13 cellular contexts compared by ENCODE assay signal in genomic region chr1:16111771-16112557, GRCh38. TPM values are rescaled to one million over a fixed set of nuclear protein-coding genes. Genes with fewer than 3 reads are reported as not detected.
DNase-seq lines count a peak whose midpoint lies in the region; FAIRE-seq and TF ChIP-seq lines count a peak whose summit lies in the region.
"Had no signal": no experiment of that assay in that cellular context is flagged by ENCODE, and none has a peak within 500 bp of the region (broad histone marks: within the 10 kb centered on the region; RNA-seq: fewer than 3 reads in every experiment).

No MANE protein-coding gene starts in this region.

- peak overlapping the region; percentile 35 for H2BK12ac ChIP-seq in neuronal stem cell (ENCODE audit: low read length)

- H2AK5ac ChIP-seq in neuronal stem cell (ENCODE audit: low read depth, low read length): peak overlapping the region; percentile 97

- DNase-seq in Calu3 (no peak), RWPE1 (ENCODE audit: low spot score) (no peak), glutamatergic neuron (peak; percentile 56), neuronal stem cell (ENCODE audit: low spot score) (no peak), T1000 (lab: John Stamatoyannopoulos, UW) (no peak), hypothalamus (lab: John Stamatoyannopoulos, UW) (no peak), activated T-cell treated with anti-CD3 and anti-CD28 coated beads for 4 hours (no peak), GM12892 (ENCODE audit: insufficient read length) (no peak)
- DNase-seq: CD4-positive, CD25-positive, alpha-beta regulatory T cell; NCI-H510A had no signal

- peak overlapping the region; percentile 72 for H4K8ac ChIP-seq in neuronal stem cell (ENCODE audit: low read depth, low read length)

- peak overlapping the region; percentile 92 for H3K18ac ChIP-seq in neuronal stem cell (ENCODE audit: low read length)

- no peak for TF ChIP-seq CTCF in Calu3 (IDR thresholded peaks at IDR 0.05; ENCODE audit: unreplicated experiment)
- no peak for TF ChIP-seq CTCF in RWPE1 (conservative IDR thresholded peaks at IDR 0.05; ENCODE audit: low read depth)
- TF ChIP-seq CTCF in glutamatergic neuron (IDR thresholded peaks at IDR 0.05; ENCODE audit: partially characterized antibody, unreplicated experiment): no peak

- H3K9me3 ChIP-seq in neuronal stem cell (replicated peaks in 1 of 2; ENCODE audit: control insufficient read depth in 2 of 2, insufficient read depth in 1 of 2, low read depth in 1 of 2, low read length in 2 of 2): peaks cover 6 to 14% of the 10 kb centered on the region in 2 donors

- H2BK15ac ChIP-seq in neuronal stem cell (ENCODE audit: low read length): peak overlapping the region; percentile 98

- CTCF ChIA-PET in Calu3 (lab: Charles Lee) (interaction anchor here (0.6 kb wide), 1 partner anchor 640 kb away, joined by 3 read pairs; no protein-coding TSS in a partner anchor), RWPE1 (lab: Yijun Ruan, JAX) (no interaction called here)

- BruUV-seq in Calu3 (replicated peaks; lab: Mats Ljungman, UMichigan): no TSS peak

- H2BK120ac ChIP-seq in neuronal stem cell (ENCODE audit: low read depth, low read length): peak overlapping the region; percentile 35

- POLR2A ChIA-PET in RWPE1 (lab: Yijun Ruan, JAX; ENCODE audit: low non-redundant PET): no interaction called here

- H3K9ac ChIP-seq in neuronal stem cell (ENCODE audit: low read depth, low read length, poor library complexity): peak overlapping the region; percentile 35

- 0 out of 2 replicates have a peak overlapping the region, but pooled peaks have one; percentile 4 for H3K27ac ChIP-seq in RWPE1
- H3K27ac ChIP-seq in neuronal stem cell (replicated peaks; ENCODE audit: low read length): no peak overlapping the region

- H3K27me3 ChIP-seq in neuronal stem cell (ENCODE audit: control insufficient read depth in 3 of 3, insufficient read depth in 3 of 3, low read depth in 1 of 3, low read length in 3 of 3): peaks cover 0 to 3% (median 0%) of the 10 kb centered on the region in 3 experiments
- H3K27me3 ChIP-seq: breast epithelium had no signal

- H3K36me3 Mint-ChIP-seq in Calu3 (ENCODE audit: insufficient read depth, unreplicated experiment) (peaks cover 14% of the 10 kb centered on the region), glutamatergic neuron (ENCODE audit: unreplicated experiment) (peaks cover 5% of the 10 kb centered on the region)
- H3K36me3 Mint-ChIP-seq: memory B cell had no signal

- FAIRE-seq in GM12892 (lab: Jason Lieb, UNC): no peak

- H3K36me3 ChIP-seq in neuronal stem cell (replicated peaks in 1 of 2; ENCODE audit: control insufficient read depth in 2 of 2, insufficient read depth in 2 of 2, low read length in 2 of 2): no peaks in the 10 kb centered on the region
- H3K36me3 ChIP-seq: breast epithelium had no signal

- H3K4me3 ChIP-seq in neuronal stem cell (ENCODE audit: low read length in 2 of 2): no peak overlapping the region
- H3K4me3 ChIP-seq: breast epithelium had no signal

- no peaks in the 10 kb centered on the region for H3K79me1 ChIP-seq in neuronal stem cell (ENCODE audit: low read depth, low read length)

- no peak overlapping the region for H3K4me3 Mint-ChIP-seq in Calu3 (ENCODE audit: low read depth, unreplicated experiment)
- H3K4me3 Mint-ChIP-seq in glutamatergic neuron (ENCODE audit: unreplicated experiment): peak overlapping the region; percentile 1
- H3K4me3 Mint-ChIP-seq: CD4-positive, CD25-positive, alpha-beta regulatory T cell; memory B cell had no signal

- peak overlapping the region; percentile 29 for H2BK5ac ChIP-seq in neuronal stem cell (ENCODE audit: low read length)

- H3K4me1 Mint-ChIP-seq in Calu3 (ENCODE audit: low read depth, unreplicated experiment) (peaks cover 9% of the 10 kb centered on the region), glutamatergic neuron (ENCODE audit: low read depth, unreplicated experiment) (peaks cover 10% of the 10 kb centered on the region)
- H3K4me1 Mint-ChIP-seq: CD4-positive, CD25-positive, alpha-beta regulatory T cell; memory B cell had no signal

- intact Hi-C loops in Calu3 (cut with micrococcal nuclease; ENCODE audit: unreplicated experiment): no loop called here

- no peak overlapping the region for H4K91ac ChIP-seq in neuronal stem cell (ENCODE audit: low read depth, low read length, poor library complexity)

- TF ChIP-seq POLR2A in GM12892 (IDR thresholded peaks at IDR 0.05; ENCODE audit: low read depth, low read length): no peak

- H3K9me3 Mint-ChIP-seq in Calu3 (ENCODE audit: low read depth, unreplicated experiment) (peaks cover 2% of the 10 kb centered on the region), glutamatergic neuron (ENCODE audit: unreplicated experiment) (peaks cover 14% of the 10 kb centered on the region)

- H3K4me1 ChIP-seq in neuronal stem cell (ENCODE audit: control insufficient read depth in 2 of 2, insufficient read depth in 1 of 2, low read depth in 1 of 2, low read length in 2 of 2): peaks cover 37% of the 10 kb centered on the region in 2 donors
- H3K4me1 ChIP-seq: breast epithelium had no signal

- peak overlapping the region; percentile 41 for H2AFZ ChIP-seq in neuronal stem cell (ENCODE audit: low read length)

- peak overlapping the region; percentile 85 for H3K4ac ChIP-seq in neuronal stem cell (ENCODE audit: low read length)

- no peak overlapping the region for H3K4me2 ChIP-seq in neuronal stem cell (ENCODE audit: insufficient read depth, low read length, poor library complexity, severe bottlenecking)

- H3K23ac ChIP-seq in neuronal stem cell (ENCODE audit: low read depth, low read length, poor library complexity): peak overlapping the region; percentile 80

- H3K27ac Mint-ChIP-seq in Calu3 (ENCODE audit: unreplicated experiment): peak overlapping the region; percentile 19
- H3K27ac Mint-ChIP-seq in glutamatergic neuron (ENCODE audit: unreplicated experiment): peak overlapping the region; percentile 18
- H3K27ac Mint-ChIP-seq: CD4-positive, CD25-positive, alpha-beta regulatory T cell; memory B cell had no signal

- WGBS in neuronal stem cell (ENCODE audit: extremely low coverage in 2 of 2, insufficient read length in 2 of 2, insufficient replicate concordance in 1 of 2), 2 donors: no CpG with 5 or more reads among the region's 15 CpGs

- peaks cover 19% of the 10 kb centered on the region for H3K27me3 Mint-ChIP-seq in Calu3 (ENCODE audit: unreplicated experiment)
- H3K27me3 Mint-ChIP-seq in glutamatergic neuron (ENCODE audit: unreplicated experiment): peaks cover 4% of the 10 kb centered on the region

- peak overlapping the region; percentile 92 for H3K14ac ChIP-seq in neuronal stem cell (ENCODE audit: low read length)

RNA-seq across cellular contexts. Expression of gene FAM131C, which starts 38.5 kb away (rescaled TPM):
- total RNA-seq in Calu3 (2022) (0.93 and 0.94 TPM in 2 replicates), glutamatergic neuron (ENCODE audit: unreplicated experiment) (1.1 TPM)
- polyA plus RNA-seq in neuronal stem cell (2013, experiment 1 of 2): 8.9 TPM
- polyA plus RNA-seq in neuronal stem cell (2013, experiment 2 of 2): 9.1 TPM
- polyA plus RNA-seq in GM12892 (2012; ENCODE audit: missing spikeins): 0.15 TPM
- total RNA-seq: breast epithelium; CD4-positive, CD25-positive, alpha-beta regulatory T cell had no signal

RNA-seq across cellular contexts. Expression of gene EPHA2, which starts 43.9 kb away (rescaled TPM):
- total RNA-seq in Calu3 (2022) (130 and 161 TPM in 2 replicates), glutamatergic neuron (ENCODE audit: unreplicated experiment) (0.29 TPM)
- 74.6 TPM for polyA plus RNA-seq in neuronal stem cell (2013, experiment 1 of 2)
- polyA plus RNA-seq in neuronal stem cell (2013, experiment 2 of 2): 73.7 TPM
- not detected for polyA plus RNA-seq in GM12892 (2012; ENCODE audit: missing spikeins)
- total RNA-seq: activated CD8-positive, alpha-beta memory T cell treated with anti-CD3 and anti-CD28 coated beads for 36 hours; CD4-positive, CD25-positive, alpha-beta regulatory T cell had no signal
- polyA plus RNA-seq: CD4-positive, CD25-positive, alpha-beta regulatory T cell had no signal

Comparison
In these comparisons a context has a peak if more than half of its experiments do, and no peak if none do; other contexts are left out.
1. RNA of gene EPHA2, which starts 43.9 kb away (total RNA-seq): 130 to 161 TPM in Calu3; 0.29 TPM in glutamatergic neuron (single experiment); every median in the first group is over 100 times any median in the second.